Comparison of ENCODE assay signal across 17 cellular contexts in the genomic region with DNA sequence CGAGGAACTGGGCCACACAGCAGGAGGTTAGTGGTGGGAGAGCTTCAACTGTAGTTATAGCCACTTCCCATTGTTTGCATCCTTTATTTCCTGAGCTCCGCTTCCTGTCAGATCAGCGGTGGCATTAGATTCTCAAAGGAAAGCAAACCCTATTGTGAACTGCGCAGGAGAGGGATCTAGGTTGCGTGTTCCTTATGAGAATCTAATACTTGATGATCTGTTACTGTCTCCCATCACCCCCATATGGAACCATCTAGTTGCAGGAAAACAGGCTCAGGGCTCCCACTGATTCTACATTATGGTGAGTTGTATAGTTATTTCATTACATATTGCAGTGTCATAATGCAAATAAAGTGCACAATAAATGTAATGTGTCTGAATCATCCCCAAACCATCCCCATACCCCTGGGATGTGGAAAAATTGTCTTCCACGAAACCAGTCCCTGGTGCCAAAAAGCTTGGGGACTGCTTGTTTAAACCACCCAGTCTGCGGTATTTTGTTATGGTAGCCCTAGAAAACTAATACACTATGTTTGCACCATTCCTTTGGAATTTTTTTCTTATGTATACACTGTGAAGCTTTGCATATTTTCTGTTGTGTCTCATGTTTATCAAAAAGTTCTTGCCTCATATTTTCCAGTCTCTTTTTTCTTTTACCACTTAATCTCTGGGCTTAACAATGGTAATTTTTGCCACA.
A peak's percentile ranks its signal among the peaks of the same experiment; 100 is the strongest.
DNase-seq lines count a peak whose midpoint lies in the region; ATAC-seq and TF ChIP-seq lines count a peak whose summit lies in the region.
"Had no signal": no experiment of that assay in that cellular context is flagged by ENCODE, and none has a peak within 500 bp of the region (broad histone marks: within the 10 kb centered on the region; RNA-seq: fewer than 3 reads in every experiment).

No MANE protein-coding gene starts in this region.

- H3K18ac ChIP-seq in IMR-90 (ENCODE audit: low read depth, low read length), result peak overlapping the region; percentile 72

- peak overlapping the region; percentile 88 for H4K91ac ChIP-seq in IMR-90 (ENCODE audit: insufficient read depth, low read depth, low read length)

- H4K20me1 ChIP-seq in IMR-90 (ENCODE audit: insufficient read depth, low read length), result no peaks in the 10 kb centered on the region

- CTCF ChIA-PET in AG04450 (lab: Charles Lee), result no interaction called here
- CTCF ChIA-PET in IMR-90 (lab: Yijun Ruan, JAX), result no interaction called here

- peak overlapping the region; percentile 22 for H3K27ac ChIP-seq in AG04450 (ENCODE audit: low read depth, low read length)
- peak overlapping the region; percentile 61; the same call in 1 of the 2 replicates for H3K27ac ChIP-seq in IMR-90 (ENCODE audit: insufficient read depth, low read length)
- peak overlapping the region; percentile 61 for H3K27ac ChIP-seq in brain microvascular endothelial cell
- no peak overlapping the region for H3K27ac ChIP-seq in esophagus squamous epithelium
- H3K27ac ChIP-seq: gastroesophageal sphincter, thoracic aorta had no signal

- DNase-seq in AG04450 (ENCODE audit: low read depth, low spot score) (peak; percentile 82), IMR-90 (peak; percentile 92), brain microvascular endothelial cell (peak; percentile 74), iris pigment epithelial cell (ENCODE audit: low read depth) (peak; percentile 91), esophagus squamous epithelium (lab: John Stamatoyannopoulos, UW) (no peak), NCI-H1930 (lab: John Stamatoyannopoulos, UW) (no peak), retina (no peak)
- DNase-seq: activated CD4-positive, alpha-beta T cell treated with anti-CD3 and anti-CD28 coated beads for 4 hours; activated naive CD8-positive, alpha-beta T cell treated with anti-CD3 and anti-CD28 coated beads for 36 hours; BE2C; DMS79 treated with DMSO at 0.1 percent for 48 hours; midbrain; NCI-H2227 treated with DMSO at 0.1 percent for 48 hours had no signal

- no peaks in the 10 kb centered on the region for H3K79me1 ChIP-seq in IMR-90 (ENCODE audit: low read depth in 1 of 2, low read length in 2 of 2)

- H3K36me3 ChIP-seq in IMR-90 (ENCODE audit: control insufficient read depth, insufficient read depth, low read length), result no peaks in the 10 kb centered on the region
- no peaks in the 10 kb centered on the region for H3K36me3 ChIP-seq in brain microvascular endothelial cell (replicated peaks)
- no peaks in the 10 kb centered on the region for H3K36me3 ChIP-seq in esophagus squamous epithelium
- H3K36me3 ChIP-seq: BE2C, gastroesophageal sphincter, thoracic aorta had no signal

- H3K27me3 ChIP-seq in AG04450 (ENCODE audit: control insufficient read depth, insufficient read depth, low read length) (peaks cover 2% of the 10 kb centered on the region), IMR-90 (ENCODE audit: control insufficient read depth, insufficient read depth, low read length) (peaks cover 3% of the 10 kb centered on the region; the same call in 1 of the 2 replicates), brain microvascular endothelial cell (replicated peaks) (no peaks in the 10 kb centered on the region), esophagus squamous epithelium (no peaks in the 10 kb centered on the region)
- H3K27me3 ChIP-seq: BE2C, gastroesophageal sphincter had no signal

- in situ Hi-C loops in IMR-90 (cut with MboI; ENCODE audit: low sequenced_read_pairs) (no loop called here), brain microvascular endothelial cell (cut with HindIII; ENCODE audit: low pct_ligation_motif_present, low sequenced_read_pairs) (no loop called here)

- H3K4me3 ChIP-seq in AG04450 (ENCODE audit: low read depth, low read length) (no peak overlapping the region), IMR-90 (ENCODE audit: insufficient read depth, low read depth, low read length) (no peak overlapping the region), brain microvascular endothelial cell (ENCODE audit: low read depth, low read length) (no peak overlapping the region), esophagus squamous epithelium (no peak overlapping the region)
- H3K4me3 ChIP-seq: gastroesophageal sphincter, GM12878, thoracic aorta had no signal

- no peak overlapping the region for H2AK9ac ChIP-seq in IMR-90 (replicated peaks; ENCODE audit: low read depth, low read length, poor library complexity)

- H3K9me1 ChIP-seq in IMR-90 (ENCODE audit: insufficient read depth, low read length), result peaks cover 5% of the 10 kb centered on the region; the same call in 1 of the 2 replicates

- H2BK20ac ChIP-seq in IMR-90 (ENCODE audit: low read depth, low read length), result peak overlapping the region; percentile 86

- no peak for TF ChIP-seq RAD21 in IMR-90 (IDR thresholded peaks at IDR 0.05; ENCODE audit: low read length)

- H3K56ac ChIP-seq in IMR-90 (ENCODE audit: extremely low read depth, insufficient read depth, low read length), result peak overlapping the region; percentile 34; the same call in 1 of the 2 replicates

- peak; percentile 97 for ATAC-seq in IMR-90 (ENCODE audit: low read depth)
- no peak for ATAC-seq in HG02938 (IDR thresholded peaks at IDR 0.05; ENCODE audit: unreplicated experiment)
- ATAC-seq: gastroesophageal sphincter, GM12878 had no signal

- peak overlapping the region; percentile 72 for H3K14ac ChIP-seq in IMR-90 (replicated peaks; ENCODE audit: low read depth, low read length)

- H3K9me3 ChIP-seq in AG04450 (ENCODE audit: control insufficient read depth, insufficient read depth, low read length) (no peaks in the 10 kb centered on the region), IMR-90 (ENCODE audit: control insufficient read depth, insufficient read depth, low read length) (no peaks in the 10 kb centered on the region; the same call in 1 of the 2 replicates), esophagus squamous epithelium (no peaks in the 10 kb centered on the region)
- H3K9me3 ChIP-seq: BE2C, gastroesophageal sphincter, thoracic aorta had no signal

- intact Hi-C loops in IMR-90 (cut with micrococcal nuclease), result loop anchor here (1.0 to 5.0 kb wide), 3 partner anchors 137 to 217 kb away; no protein-coding TSS in a partner anchor
- intact Hi-C loops in esophagus squamous epithelium (cut with DNase I), result no loop called here

- H3K4me2 ChIP-seq in IMR-90 (ENCODE audit: low read depth, low read length), result 0 out of 2 replicates have a peak overlapping the region, but pooled peaks have one; percentile 18

- H2AFZ ChIP-seq in IMR-90 (replicated peaks; ENCODE audit: low read length, poor library complexity), result no peak overlapping the region

- peak overlapping the region; percentile 69; the same call in 2 of the 3 replicates for H2BK15ac ChIP-seq in IMR-90 (ENCODE audit: low read depth, low read length)

- H4K5ac ChIP-seq in IMR-90 (ENCODE audit: low read depth, low read length), result peak overlapping the region; percentile 76

- H3K23ac ChIP-seq in IMR-90 (ENCODE audit: low read depth, low read length), result peak overlapping the region; percentile 25; the same call in 1 of the 2 replicates

- peak overlapping the region; percentile 81 for H2BK120ac ChIP-seq in IMR-90 (ENCODE audit: low read depth, low read length)

- H3K4me1 ChIP-seq in IMR-90 (ENCODE audit: control insufficient read depth, insufficient read depth, low read length), result peaks cover 5% of the 10 kb centered on the region
- no peaks in the 10 kb centered on the region for H3K4me1 ChIP-seq in esophagus squamous epithelium
- H3K4me1 ChIP-seq: BE2C, gastroesophageal sphincter had no signal

- dilution Hi-C loops in IMR-90 (cut with HindIII; ENCODE audit: low sequenced_read_pairs, unreplicated experiment), result no loop called here

- H2BK5ac ChIP-seq in IMR-90 (ENCODE audit: low read depth, low read length, poor library complexity, severe bottlenecking), result peak overlapping the region; percentile 80

- no peak for TF ChIP-seq POLR2A in IMR-90 (IDR thresholded peaks at IDR 0.05; ENCODE audit: low read depth, low read length)
- no peak for TF ChIP-seq POLR2A in esophagus squamous epithelium (IDR thresholded peaks at IDR 0.05)

- peak overlapping the region; percentile 78 for H2AK5ac ChIP-seq in IMR-90 (ENCODE audit: low read depth, low read length)

- H3K4ac ChIP-seq in IMR-90 (ENCODE audit: low read depth, low read length), result peak overlapping the region; percentile 81

- no peak overlapping the region for H3K9ac ChIP-seq in IMR-90 (ENCODE audit: low read depth, low read length)

- H4K8ac ChIP-seq in IMR-90 (ENCODE audit: low read depth in 2 of 2, low read length in 2 of 2), result peak overlapping the region; percentile 49 to 62

- POLR2A ChIA-PET in AG04450 (lab: Yijun Ruan, JAX) (no interaction called here), IMR-90 (lab: Charles Lee; ENCODE audit: unreplicated experiment) (no interaction called here)

- no CpG with 5 or more reads among the region's 7 CpGs for WGBS in IMR-90 (ENCODE audit: extremely low coverage in 2 of 2, insufficient read length in 1 of 2), 2 experiments
- WGBS in esophagus squamous epithelium, 2 donors, result 66 to 84% methylated on average over 7 of the region's 7 CpGs

- BruUV-seq in IMR-90 (replicated peaks; lab: Mats Ljungman, UMichigan), result no TSS peak

- TF ChIP-seq CTCF in AG04450 (IDR thresholded peaks at IDR 0.05; ENCODE audit: low read depth, low read length) (no peak), IMR-90 (conservative IDR thresholded peaks at IDR 0.05; ENCODE audit: low read depth, low read length) (no peak), brain microvascular endothelial cell (IDR thresholded peaks at IDR 0.05; ENCODE audit: low read depth, low read length, missing control alignments) (no peak), esophagus squamous epithelium (IDR thresholded peaks at IDR 0.05) (no peak)

TF ChIP-seq in IMR-90, 13 proteins besides CTCF, POLR2A, EP300 and RAD21:
- TF ChIP-seq MAFK (IDR thresholded peaks at IDR 0.05; ENCODE audit: low read depth, low read length) (peak; percentile 10; the same call in 1 of the 2 replicates), FOS (IDR thresholded peaks at IDR 0.05; ENCODE audit: low read depth, low read length) (peak; percentile 5; the same call in 1 of the 2 replicates), CEBPB (IDR thresholded peaks at IDR 0.05; ENCODE audit: low read depth, low read length) (peak; percentile 86)
- TF ChIP-seq, protein P1, sequence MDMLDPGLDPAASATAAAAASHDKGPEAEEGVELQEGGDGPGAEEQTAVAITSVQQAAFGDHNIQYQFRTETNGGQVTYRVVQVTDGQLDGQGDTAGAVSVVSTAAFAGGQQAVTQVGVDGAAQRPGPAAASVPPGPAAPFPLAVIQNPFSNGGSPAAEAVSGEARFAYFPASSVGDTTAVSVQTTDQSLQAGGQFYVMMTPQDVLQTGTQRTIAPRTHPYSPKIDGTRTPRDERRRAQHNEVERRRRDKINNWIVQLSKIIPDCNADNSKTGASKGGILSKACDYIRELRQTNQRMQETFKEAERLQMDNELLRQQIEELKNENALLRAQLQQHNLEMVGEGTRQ (IDR thresholded peaks at IDR 0.05; ENCODE audit: low read depth, low read length), result no peak

Comparison
In these comparisons a context has a peak if more than half of its experiments do, and no peak if none do; other contexts are left out.
1. DNase-seq: peak in AG04450 (single experiment), IMR-90 (single experiment), brain microvascular endothelial cell (single experiment) and iris pigment epithelial cell (single experiment); none in esophagus squamous epithelium (single experiment), NCI-H1930 (0 of 2) and retina (single experiment).
2. H3K27ac ChIP-seq: peak in AG04450 (single experiment), IMR-90 (single experiment) and brain microvascular endothelial cell (single experiment); none in esophagus squamous epithelium (0 of 4).